36 cellular contexts compared by ENCODE assay signal in the genomic region with DNA sequence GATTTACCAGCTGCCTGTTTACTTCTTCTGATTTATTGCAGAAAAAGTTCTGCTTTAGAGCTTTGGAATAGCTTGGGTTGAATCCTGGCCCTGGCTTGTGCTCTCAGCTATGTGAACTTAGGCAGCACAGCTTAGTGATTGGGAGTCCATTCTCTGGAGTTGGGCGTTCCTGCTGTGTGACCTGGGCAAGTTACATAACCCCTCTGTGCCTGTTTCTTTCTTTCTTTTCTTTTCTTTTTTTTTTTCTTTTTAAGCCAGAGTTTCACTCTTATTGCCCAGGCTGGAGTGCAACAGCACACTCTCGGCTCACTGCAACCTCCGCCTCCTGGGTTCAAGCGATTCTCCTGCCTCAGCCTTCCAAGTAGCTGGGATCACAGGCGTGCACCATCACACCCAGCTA. TPM values are rescaled to one million over a fixed set of nuclear protein-coding genes. Genes with fewer than 3 reads are reported as not detected.
"Had no signal": no experiment of that assay in that cellular context is flagged by ENCODE, and none has a peak within 500 bp of the region (broad histone marks: within the 10 kb centered on the region; RNA-seq: fewer than 3 reads in every experiment).

No MANE protein-coding gene starts in this region.

- H3K27me3 ChIP-seq: MG63 had no signal

- DNase-seq: Kasumi-1, MG63, MM.1S, MV-4-11, NCI-H1048, NCI-H1092, NCI-H1092 treated with DMSO at 0.1 percent for 48 hours, NCI-H1105, NCI-H1105 treated with DMSO at 0.1 percent for 48 hours, NCI-H1417, NCI-H1417 treated with DMSO at 0.1 percent for 48 hours, NCI-H1436, NCI-H1436 treated with DMSO at 0.1 percent for 48 hours, NCI-H146, NCI-H1694, NCI-H1694 treated with DMSO at 0.1 percent for 48 hours, NCI-H187, NCI-H187 treated with DMSO at 0.1 percent for 48 hours, NCI-H1930, NCI-H2029, NCI-H2029 treated with DMSO at 0.1 percent for 48 hours, NCI-H2081, NCI-H2081 treated with DMSO at 0.1 percent for 48 hours, NCI-H2107, NCI-H2171, NCI-H2171 treated with DMSO at 0.1 percent for 48 hours, NCI-H2227 treated with DMSO at 0.1 percent for 48 hours, NCI-H226, NCI-H345, NCI-H446, NCI-H446 treated with DMSO at 0.1 percent for 48 hours, NCI-H510A, NCI-H510A treated with DMSO at 0.1 percent for 48 hours had no signal

- H3K4me3 ChIP-seq: MG63 had no signal

- H3K9me3 ChIP-seq: MG63 had no signal

RNA-seq across cellular contexts. Expression of gene AQP8, which starts 51.5 kb away (rescaled TPM):
- total RNA-seq: LHCN-M2, MCF 10A, NCI-H460 had no signal
